Comparison of ENCODE assay signal across 4 cellular contexts in the genomic region with DNA sequence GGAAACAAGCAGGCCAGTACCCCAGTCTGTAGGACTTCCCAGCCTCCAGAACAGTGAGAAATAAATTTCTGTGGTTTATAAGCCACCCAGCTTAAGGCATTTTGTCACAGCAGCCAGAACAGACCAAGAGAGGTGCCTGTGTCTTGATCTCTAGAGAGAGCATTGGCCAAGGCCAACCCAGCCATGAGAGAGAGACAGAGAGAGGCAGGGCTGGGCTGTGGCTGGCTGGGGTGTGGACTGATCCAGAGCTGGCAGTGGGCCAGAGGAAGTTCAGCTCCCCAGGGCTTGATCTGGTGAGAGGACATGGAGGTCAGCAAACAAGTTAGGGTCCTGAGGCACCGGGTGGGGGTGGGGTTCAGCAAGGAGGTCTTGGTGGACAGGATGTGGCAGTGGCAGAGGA. TPM values are rescaled to one million over a fixed set of nuclear protein-coding genes. Genes with fewer than 3 reads are reported as not detected.
"Had no signal": no experiment of that assay in that cellular context is flagged by ENCODE, and none has a peak within 500 bp of the region (broad histone marks: within the 10 kb centered on the region; RNA-seq: fewer than 3 reads in every experiment).

No MANE protein-coding gene starts in this region.

RNA-seq across cellular contexts. Expression of gene NPY4R2, which starts 14.4 kb away (rescaled TPM):
- total RNA-seq: HepG2, HT-29, HT1080 had no signal
- polyA plus RNA-seq: HepG2, IgD-negative memory B cell had no signal
